In the genomic region with DNA sequence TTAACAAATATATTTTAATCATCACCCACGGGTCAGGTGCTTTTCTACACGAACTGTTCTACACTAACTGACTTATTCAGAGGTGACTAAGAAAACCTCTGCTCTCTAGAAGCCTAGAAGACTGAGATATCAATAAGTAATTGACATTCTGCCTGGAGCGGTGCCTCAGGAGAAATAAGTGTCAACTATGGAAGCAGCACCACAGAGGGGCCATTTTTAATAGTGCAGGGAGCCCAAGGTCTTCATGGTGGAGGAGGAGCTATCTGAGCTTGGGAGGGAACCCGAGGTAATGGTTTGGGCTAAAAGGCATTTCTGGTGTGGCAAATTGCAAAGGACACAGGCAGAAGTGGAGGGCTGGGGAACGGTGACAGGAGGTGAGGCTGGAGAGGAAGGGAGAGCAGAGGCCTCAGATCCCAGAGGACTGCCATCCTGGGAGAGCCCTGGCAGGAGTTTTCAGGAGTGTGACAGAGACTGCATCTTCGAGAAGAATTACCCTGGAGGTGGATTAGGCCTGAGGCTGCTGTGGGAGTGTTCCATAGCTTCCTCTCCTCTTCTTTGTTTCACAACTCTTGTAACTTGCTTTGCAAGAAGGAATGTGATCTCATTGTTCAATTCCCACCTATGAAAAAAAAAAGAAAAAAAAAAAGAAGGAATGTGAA, we compare ENCODE assay signal across 25 cellular contexts.
A peak's percentile ranks its signal among the peaks of the same experiment; 100 is the strongest.
DNase-seq lines count a peak whose midpoint lies in the region; FAIRE-seq and TF ChIP-seq lines count a peak whose summit lies in the region.
"Had no signal": no experiment of that assay in that cellular context is flagged by ENCODE, and none has a peak within 500 bp of the region (broad histone marks: within the 10 kb centered on the region; RNA-seq: fewer than 3 reads in every experiment).

No MANE protein-coding gene starts in this region.

- no peak overlapping the region for H3K4me3 ChIP-seq in sigmoid colon
- H3K4me3 ChIP-seq: coronary artery, hepatocyte, skin epidermis, upper lobe of right lung had no signal

- intact Hi-C loops in sigmoid colon (cut with DNase I), result no loop called here

- no peaks in the 10 kb centered on the region for H3K9me3 ChIP-seq in sigmoid colon
- H3K9me3 ChIP-seq: BE2C, upper lobe of right lung had no signal

- no peaks in the 10 kb centered on the region for H3K36me3 Mint-ChIP-seq in type B pancreatic cell
- H3K36me3 Mint-ChIP-seq: activated CD8-positive, alpha-beta memory T cell treated with anti-CD3 and anti-CD28 coated beads, Interleukin-2, amount 10 ng/mL, durations not matched to agents 7 days and 5 days; activated naive CD8-positive, alpha-beta T cell treated with anti-CD3 and anti-CD28 coated beads, Interleukin-2, amount 10 ng/mL, durations not matched to agents 7 days and 5 days had no signal

- no peaks in the 10 kb centered on the region for H3K9me3 Mint-ChIP-seq in type B pancreatic cell
- H3K9me3 Mint-ChIP-seq: activated naive CD8-positive, alpha-beta T cell treated with anti-CD3 and anti-CD28 coated beads, Interleukin-2, amount 10 ng/mL, durations not matched to agents 7 days and 5 days had no signal

- TF ChIP-seq POLR2A in sigmoid colon (IDR thresholded peaks at IDR 0.05), result no peak

- peak overlapping the region; percentile 37 for H3K27ac Mint-ChIP-seq in type B pancreatic cell
- H3K27ac Mint-ChIP-seq: activated CD8-positive, alpha-beta memory T cell treated with anti-CD3 and anti-CD28 coated beads, Interleukin-2, amount 10 ng/mL, durations not matched to agents 7 days and 5 days; activated naive CD8-positive, alpha-beta T cell treated with anti-CD3 and anti-CD28 coated beads, Interleukin-2, amount 10 ng/mL, durations not matched to agents 7 days and 5 days; activated T-helper 2 cell treated with anti-CD3 and anti-CD28 coated beads, Interferon-gamma antibody, Interleukin-2, Interleukin-4, amounts not matched to agents 10 μg/mL and 5 μg/mL and 100 μg/mL, durations not matched to agents 14 hours and 24 hours and 36 hours; stimulated activated naive CD8-positive, alpha-beta T cell treated with anti-CD3 and anti-CD28 coated beads, Interleukin-15, amount 100 ng/mL, for 72 hours had no signal

- DNase-seq in NCI-H2227 (lab: John Stamatoyannopoulos, UW; ENCODE audit: unreplicated experiment) (peak; percentile 12), NCI-H2227 treated with DMSO at 0.1 percent for 48 hours (lab: John Stamatoyannopoulos, UW) (no peak), RPMI8226 (peak; percentile 15), globus pallidus (ENCODE audit: low spot score) (peak; percentile 33), type B pancreatic cell (ENCODE audit: extremely low spot score, unreplicated experiment) (no peak), HTR-8/SVneo (ENCODE audit: insufficient read length, low spot score) (no peak), CD1c-positive myeloid dendritic cell (ENCODE audit: extremely low spot score) (no peak), sigmoid colon (no peak)
- DNase-seq: activated CD4-positive, alpha-beta T cell treated with anti-CD3 and anti-CD28 coated beads for 48 hours; activated CD8-positive, alpha-beta memory T cell treated with anti-CD3 and anti-CD28 coated beads, Interleukin-2, amount 10 ng/mL, durations not matched to agents 7 days and 5 days; activated naive CD8-positive, alpha-beta T cell treated with anti-CD3 and anti-CD28 coated beads, Interleukin-2, amount 10 ng/mL, durations not matched to agents 7 days and 5 days; BE2C; HCEC 1CT; Karpas-422; mammary epithelial cell; NCI-H1092; NCI-H2081 treated with DMSO at 0.1 percent for 48 hours; stimulated activated CD4-positive, alpha-beta T cell treated with anti-CD3 and anti-CD28 coated beads, Interleukin-2, amount 100 ng/mL, for 48 hours; stimulated activated naive CD8-positive, alpha-beta T cell treated with anti-CD3 and anti-CD28 coated beads, Interleukin-15, amount 100 ng/mL, for 72 hours; upper lobe of right lung had no signal

- H3K4me1 ChIP-seq in sigmoid colon, result peaks cover 0 to 5% (median 0%) of the 10 kb centered on the region in 4 donors
- H3K4me1 ChIP-seq: BE2C, parathyroid adenoma, upper lobe of right lung had no signal

- no peak for TF ChIP-seq EP300 in sigmoid colon (IDR thresholded peaks at IDR 0.05)

- H3K36me3 ChIP-seq in sigmoid colon, result no peaks in the 10 kb centered on the region
- H3K36me3 ChIP-seq: BE2C, upper lobe of right lung had no signal

- WGBS in sigmoid colon, 2 donors, result 82 to 84% methylated on average over 6 of the region's 6 CpGs

- no peak for FAIRE-seq in HTR-8/SVneo (lab: Jason Lieb, UNC)

- H3K27me3 ChIP-seq in sigmoid colon, result no peaks in the 10 kb centered on the region
- H3K27me3 ChIP-seq: hepatocyte, upper lobe of right lung had no signal

- TF ChIP-seq CTCF in type B pancreatic cell (conservative IDR thresholded peaks at IDR 0.05) (no peak), sigmoid colon (IDR thresholded peaks at IDR 0.05) (no peak)

- peaks cover 4% of the 10 kb centered on the region for H3K27me3 Mint-ChIP-seq in type B pancreatic cell
- H3K27me3 Mint-ChIP-seq: activated CD8-positive, alpha-beta memory T cell treated with anti-CD3 and anti-CD28 coated beads, Interleukin-2, amount 10 ng/mL, durations not matched to agents 7 days and 5 days; activated naive CD8-positive, alpha-beta T cell treated with anti-CD3 and anti-CD28 coated beads, Interleukin-2, amount 10 ng/mL, durations not matched to agents 7 days and 5 days had no signal

- peaks cover 24% of the 10 kb centered on the region for H3K4me1 Mint-ChIP-seq in type B pancreatic cell (ENCODE audit: unreplicated experiment)
- H3K4me1 Mint-ChIP-seq: activated CD8-positive, alpha-beta memory T cell treated with anti-CD3 and anti-CD28 coated beads, Interleukin-2, amount 10 ng/mL, durations not matched to agents 7 days and 5 days; activated naive CD8-positive, alpha-beta T cell treated with anti-CD3 and anti-CD28 coated beads, Interleukin-2, amount 10 ng/mL, durations not matched to agents 7 days and 5 days; stimulated activated naive CD8-positive, alpha-beta T cell treated with anti-CD3 and anti-CD28 coated beads, Interleukin-15, amount 100 ng/mL, for 72 hours had no signal

- H3K4me3 Mint-ChIP-seq in type B pancreatic cell, result no peak overlapping the region
- H3K4me3 Mint-ChIP-seq: activated CD8-positive, alpha-beta memory T cell treated with anti-CD3 and anti-CD28 coated beads, Interleukin-2, amount 10 ng/mL, durations not matched to agents 7 days and 5 days; activated naive CD8-positive, alpha-beta T cell treated with anti-CD3 and anti-CD28 coated beads, Interleukin-2, amount 10 ng/mL, durations not matched to agents 7 days and 5 days; stimulated activated naive CD8-positive, alpha-beta T cell treated with anti-CD3 and anti-CD28 coated beads, Interleukin-15, amount 100 ng/mL, for 72 hours had no signal

- no peak overlapping the region for H3K27ac ChIP-seq in sigmoid colon
- H3K27ac ChIP-seq: coronary artery, hepatocyte, parathyroid adenoma, skin epidermis, upper lobe of right lung had no signal

Comparison
In these comparisons a context has a peak if more than half of its experiments do, and no peak if none do; other contexts are left out.
1. DNase-seq: peak in NCI-H2227 (single experiment), RPMI8226 (single experiment) and globus pallidus (single experiment); none in NCI-H2227 treated with DMSO at 0.1 percent for 48 hours (single experiment), type B pancreatic cell (single experiment), HTR-8/SVneo (single experiment), CD1c-positive myeloid dendritic cell (single experiment) and sigmoid colon (single experiment).